7 cellular contexts compared by ENCODE assay signal in the genomic region with DNA sequence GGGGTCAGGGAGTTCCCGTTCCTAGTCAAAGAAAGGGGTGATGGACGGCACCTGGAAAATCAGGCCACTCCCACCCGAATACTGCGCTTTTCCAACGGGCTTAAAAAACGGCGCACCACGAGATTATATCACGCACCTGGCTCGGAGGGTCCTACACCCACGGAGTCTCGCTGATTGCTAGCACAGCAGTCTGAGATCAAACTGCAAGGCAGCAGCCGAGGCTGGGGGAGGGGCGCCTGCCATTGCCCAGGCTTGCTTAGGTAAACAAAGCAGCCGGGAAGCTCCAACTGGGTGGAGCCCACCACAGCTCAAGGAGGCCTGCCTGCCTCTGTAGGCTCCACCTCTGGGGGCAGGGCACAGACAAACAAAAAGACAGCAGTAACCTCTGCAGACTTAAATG.
DNase-seq lines count a peak whose midpoint lies in the region; ATAC-seq and TF ChIP-seq lines count a peak whose summit lies in the region.
"Not testable (repeated sequence)": the region's sequence is repeated elsewhere in the genome, so short reads cannot be mapped to it uniquely, and the experiment has no call there.

No MANE protein-coding gene starts in this region.

- not testable (repeated sequence) for H3K79me2 ChIP-seq in GM23338 (replicated peaks; ENCODE audit: insufficient read depth)

- not testable (repeated sequence) for H3K4me3 Mint-ChIP-seq in GM23338
- peak overlapping the region; percentile 61 for H3K4me3 Mint-ChIP-seq in WTC11
- H3K4me3 Mint-ChIP-seq in nephron progenitor cell, result peak overlapping the region; percentile 34
- peak overlapping the region; percentile 38 for H3K4me3 Mint-ChIP-seq in osteocyte (ENCODE audit: unreplicated experiment)

- H3K27ac ChIP-seq in GM23338 (ENCODE audit: low read depth); HUES6 (ENCODE audit: low read depth, low read length): not testable (repeated sequence)

- not testable (repeated sequence) for H3K4me1 ChIP-seq in BE2C; GM23338 (ENCODE audit: insufficient read depth); HUES6 (ENCODE audit: control insufficient read depth, insufficient read depth, low read length)

- CTCF ChIA-PET in WTC11 (lab: Charles Lee), result interaction anchor here (0.7 to 1.3 kb wide), 3 partner anchors 8 to 327 kb away, joined by 3 to 6 read pairs (median 3); no protein-coding TSS in a partner anchor

- H3K4me2 ChIP-seq in GM23338, result peak overlapping the region; percentile 65; the same call in 1 of the 2 replicates

- H3K36me3 ChIP-seq in BE2C; GM23338 (ENCODE audit: insufficient read depth); HUES6 (ENCODE audit: control insufficient read depth, insufficient read depth, low read length): not testable (repeated sequence)

- not testable (repeated sequence) for H4K20me1 ChIP-seq in GM23338 (replicated peaks; ENCODE audit: insufficient read depth)

- peak; percentile 40 for DNase-seq in BE2C
- DNase-seq in GM23338 (ENCODE audit: low spot score); fibroblast of villous mesenchyme (ENCODE audit: low read depth); osteocyte (ENCODE audit: extremely low spot score, unreplicated experiment): not testable (repeated sequence)
- peak; percentile 73 for DNase-seq in WTC11 (ENCODE audit: low spot score)
- DNase-seq in nephron progenitor cell, result peak; percentile 53

- H3K27me3 Mint-ChIP-seq in GM23338 (ENCODE audit: insufficient read depth, low read depth, poor library complexity); WTC11 (ENCODE audit: low read depth); nephron progenitor cell (ENCODE audit: low read depth, poor library complexity); osteocyte (ENCODE audit: unreplicated experiment): not testable (repeated sequence)

- not testable (repeated sequence) for H3K27me3 ChIP-seq in BE2C; GM23338 (ENCODE audit: insufficient read depth); HUES6 (ENCODE audit: control insufficient read depth, insufficient read depth, low read length)

- peak overlapping the region; percentile 83; the same call in 1 of the 2 replicates for H2AFZ ChIP-seq in GM23338

- not testable (repeated sequence) for H3K4me3 ChIP-seq in BE2C (ENCODE audit: low read depth, low read length); GM23338
- H3K4me3 ChIP-seq in HUES6 (ENCODE audit: low read depth, low read length) (peak overlapping the region; percentile 46), fibroblast of villous mesenchyme (ENCODE audit: low read depth, low read length) (peak overlapping the region; percentile 33)

- H3K4me1 Mint-ChIP-seq in GM23338 (peaks cover 11% of the 10 kb centered on the region; the same call in 2 of the 3 replicates), WTC11 (peaks cover 11% of the 10 kb centered on the region), nephron progenitor cell (peaks cover 20% of the 10 kb centered on the region), osteocyte (ENCODE audit: unreplicated experiment) (peaks cover 22% of the 10 kb centered on the region)

- not testable (repeated sequence) for H3F3A ChIP-seq in GM23338 (replicated peaks; ENCODE audit: low read depth)

- H3K27ac Mint-ChIP-seq in GM23338; WTC11; nephron progenitor cell; osteocyte (ENCODE audit: unreplicated experiment): not testable (repeated sequence)

- not testable (repeated sequence) for H3K36me3 Mint-ChIP-seq in GM23338 (ENCODE audit: low read depth); WTC11; nephron progenitor cell (ENCODE audit: low read depth); osteocyte (ENCODE audit: unreplicated experiment)

- POLR2A ChIA-PET in WTC11 (lab: Charles Lee), result not testable (repeated sequence)

- not testable (repeated sequence) for ATAC-seq in GM23338, WTC11

- H3K9me2 ChIP-seq in GM23338 (ENCODE audit: insufficient read depth), result not testable (repeated sequence)

- H3K9me3 ChIP-seq in BE2C; HUES6 (ENCODE audit: control insufficient read depth, insufficient read depth, low read depth, low read length): not testable (repeated sequence)

- H3K9ac ChIP-seq in HUES6 (ENCODE audit: low read length), result peak overlapping the region; percentile 5

- not testable (repeated sequence) for TF ChIP-seq CTCF in BE2C (IDR thresholded peaks at IDR 0.05; ENCODE audit: low read depth, low read length); GM23338 (conservative IDR thresholded peaks at IDR 0.05; ENCODE audit: low read depth in 2 of 2); WTC11 (IDR thresholded peaks at IDR 0.05); fibroblast of villous mesenchyme (IDR thresholded peaks at IDR 0.05; ENCODE audit: insufficient read depth, low read depth, low read length); nephron progenitor cell (IDR thresholded peaks at IDR 0.05); osteocyte (IDR thresholded peaks at IDR 0.05)

- not testable (repeated sequence) for H3K9me3 Mint-ChIP-seq in GM23338; WTC11; osteocyte (ENCODE audit: unreplicated experiment)
- H3K9me3 Mint-ChIP-seq in nephron progenitor cell, result peaks cover 12% of the 10 kb centered on the region

TF ChIP-seq in WTC11, 78 proteins besides CTCF, POLR2A, EP300 and RAD21:
- TF ChIP-seq, protein P1, sequence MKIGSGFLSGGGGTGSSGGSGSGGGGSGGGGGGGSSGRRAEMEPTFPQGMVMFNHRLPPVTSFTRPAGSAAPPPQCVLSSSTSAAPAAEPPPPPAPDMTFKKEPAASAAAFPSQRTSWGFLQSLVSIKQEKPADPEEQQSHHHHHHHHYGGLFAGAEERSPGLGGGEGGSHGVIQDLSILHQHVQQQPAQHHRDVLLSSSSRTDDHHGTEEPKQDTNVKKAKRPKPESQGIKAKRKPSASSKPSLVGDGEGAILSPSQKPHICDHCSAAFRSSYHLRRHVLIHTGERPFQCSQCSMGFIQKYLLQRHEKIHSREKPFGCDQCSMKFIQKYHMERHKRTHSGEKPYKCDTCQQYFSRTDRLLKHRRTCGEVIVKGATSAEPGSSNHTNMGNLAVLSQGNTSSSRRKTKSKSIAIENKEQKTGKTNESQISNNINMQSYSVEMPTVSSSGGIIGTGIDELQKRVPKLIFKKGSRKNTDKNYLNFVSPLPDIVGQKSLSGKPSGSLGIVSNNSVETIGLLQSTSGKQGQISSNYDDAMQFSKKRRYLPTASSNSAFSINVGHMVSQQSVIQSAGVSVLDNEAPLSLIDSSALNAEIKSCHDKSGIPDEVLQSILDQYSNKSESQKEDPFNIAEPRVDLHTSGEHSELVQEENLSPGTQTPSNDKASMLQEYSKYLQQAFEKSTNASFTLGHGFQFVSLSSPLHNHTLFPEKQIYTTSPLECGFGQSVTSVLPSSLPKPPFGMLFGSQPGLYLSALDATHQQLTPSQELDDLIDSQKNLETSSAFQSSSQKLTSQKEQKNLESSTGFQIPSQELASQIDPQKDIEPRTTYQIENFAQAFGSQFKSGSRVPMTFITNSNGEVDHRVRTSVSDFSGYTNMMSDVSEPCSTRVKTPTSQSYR (CRISPR knock-in tag; IDR thresholded peaks at IDR 0.05), result peak; percentile 43; the same call in 1 of the 2 replicates
